ENCODE assay signal across 1 cellular context in the genomic region with DNA sequence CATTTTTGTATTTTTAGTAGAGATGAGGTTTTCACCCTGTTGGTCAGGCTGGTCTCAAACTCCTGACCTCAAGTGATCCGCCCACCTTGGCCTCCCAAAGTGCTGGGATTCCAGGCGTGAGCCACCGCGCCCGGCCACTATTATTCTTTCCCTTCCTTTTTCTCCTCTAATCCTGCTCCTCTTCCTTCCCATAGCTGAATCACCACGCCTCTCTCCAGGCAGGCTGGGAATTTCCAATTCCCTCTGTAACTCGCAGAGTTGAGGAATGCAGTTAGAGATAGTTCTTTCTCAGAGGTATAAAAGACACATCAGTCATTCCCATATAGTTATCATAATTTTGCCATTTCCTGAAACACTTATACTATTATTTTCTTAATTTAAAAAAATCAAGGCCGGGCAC.
TF ChIP-seq lines count a peak whose summit lies in the region.

No MANE protein-coding gene starts in this region.

TF ChIP-seq in HepG2, 621 proteins besides CTCF, POLR2A, EP300 and RAD21 (continued from another document):
- TF ChIP-seq, protein P1, sequence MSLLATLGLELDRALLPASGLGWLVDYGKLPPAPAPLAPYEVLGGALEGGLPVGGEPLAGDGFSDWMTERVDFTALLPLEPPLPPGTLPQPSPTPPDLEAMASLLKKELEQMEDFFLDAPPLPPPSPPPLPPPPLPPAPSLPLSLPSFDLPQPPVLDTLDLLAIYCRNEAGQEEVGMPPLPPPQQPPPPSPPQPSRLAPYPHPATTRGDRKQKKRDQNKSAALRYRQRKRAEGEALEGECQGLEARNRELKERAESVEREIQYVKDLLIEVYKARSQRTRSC (CRISPR knock-in tag; IDR thresholded peaks at IDR 0.05; ENCODE audit: low read depth) = no peak
TF ChIP-seq in HepG2: peak in this region for 0.
